In the genomic region with DNA sequence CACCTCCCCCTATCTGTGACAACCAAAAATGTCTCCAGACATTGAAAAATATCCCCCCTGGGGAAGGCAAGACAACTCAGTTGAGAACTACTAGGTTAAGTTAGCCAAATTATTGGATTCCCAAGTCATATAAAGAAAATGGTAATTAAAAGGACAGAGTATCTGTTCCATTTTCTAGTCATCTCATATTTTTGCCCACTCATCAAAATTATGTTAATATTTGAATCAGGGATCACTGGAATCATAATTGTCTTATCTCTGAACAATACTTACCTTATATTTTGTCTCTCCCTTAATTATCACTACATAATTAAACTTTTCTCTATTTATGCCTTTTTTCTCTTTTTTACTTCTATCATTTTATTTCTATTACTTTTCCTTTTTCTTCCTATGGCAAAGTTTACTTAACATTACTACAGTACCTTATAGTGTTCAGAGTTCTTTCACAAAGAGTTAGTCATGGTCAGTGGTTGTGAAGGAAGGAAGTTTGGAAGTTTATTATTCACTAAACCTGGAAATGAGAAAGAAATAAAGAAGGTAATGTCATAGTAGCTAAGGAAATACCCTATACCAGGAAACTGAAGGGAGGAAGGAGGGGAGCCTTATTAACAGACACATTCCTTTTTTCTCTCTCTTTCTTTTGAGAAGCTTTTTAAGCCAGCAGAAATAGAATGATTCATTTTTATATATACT, we compare ENCODE assay signal across 30 cellular contexts.
DNase-seq lines count a peak whose midpoint lies in the region; ATAC-seq and TF ChIP-seq lines count a peak whose summit lies in the region.
"Had no signal": no experiment of that assay in that cellular context is flagged by ENCODE, and none has a peak within 500 bp of the region (broad histone marks: within the 10 kb centered on the region; RNA-seq: fewer than 3 reads in every experiment).

No MANE protein-coding gene starts in this region.

- no peaks in the 10 kb centered on the region for H3K9me1 ChIP-seq in IMR-90 (ENCODE audit: insufficient read depth, low read length)

- no peak overlapping the region for H3K14ac ChIP-seq in IMR-90 (replicated peaks; ENCODE audit: low read depth, low read length)
- H3K14ac ChIP-seq in mesenchymal stem cell (ENCODE audit: low read length in 2 of 2) = no peak overlapping the region

- H3K56ac ChIP-seq in IMR-90 (ENCODE audit: extremely low read depth, insufficient read depth, low read length) = no peak overlapping the region

- H2AFZ ChIP-seq in IMR-90 (replicated peaks; ENCODE audit: low read length, poor library complexity) (no peak overlapping the region), mesenchymal stem cell (ENCODE audit: low read depth, low read length) (no peak overlapping the region)

- no peak for DNase-seq in IMR-90
- no peak for DNase-seq in chondrocyte (ENCODE audit: low spot score)
- DNase-seq in mesenchymal stem cell = no peak
- DNase-seq in uterus = no peak
- no peak for DNase-seq in effector CD4-positive, alpha-beta T cell
- no peak for DNase-seq in NCI-H1694 treated with DMSO at 0.1 percent for 48 hours (lab: John Stamatoyannopoulos, UW)
- DNase-seq in activated CD4-positive, CD25-positive, alpha-beta regulatory T cell treated with anti-CD3 and anti-CD28 coated beads, Interleukin-2, amount 50 U/mL, for 72 hours = no peak
- DNase-seq: activated CD4-positive, alpha-beta T cell treated with anti-CD3 and anti-CD28 coated beads for 36 hours; activated T-cell treated with anti-CD3 and anti-CD28 coated beads for 4 hours; anterior cingulate cortex; C1 segment of cervical spinal cord; COR-L47; cortex of kidney; DMS79; endodermal cell; glutamatergic neuron; HCEC 1CT; MG63; NCI-H1417 treated with DMSO at 0.1 percent for 48 hours; NK-92 treated with Interleukin-12 subunit alpha and Interleukin-12 subunit beta, amount 100 ng/mL, for 24 hours; psoas muscle; SHP77 treated with DMSO at 0.1 percent for 48 hours; stimulated activated CD8-positive, alpha-beta memory T cell treated with anti-CD3 and anti-CD28 coated beads, Interleukin-4, amount 100 ng/mL, for 48 hours; stomach had no signal

- no peak overlapping the region for H3K18ac ChIP-seq in IMR-90 (ENCODE audit: low read depth, low read length)
- no peak overlapping the region for H3K18ac ChIP-seq in mesenchymal stem cell (ENCODE audit: low read depth in 1 of 2, low read length in 2 of 2)

- no peak overlapping the region for H3K4ac ChIP-seq in IMR-90 (ENCODE audit: low read depth, low read length)
- no peak overlapping the region for H3K4ac ChIP-seq in mesenchymal stem cell (ENCODE audit: low read depth in 1 of 2, low read length in 2 of 2)

- H2BK20ac ChIP-seq in IMR-90 (ENCODE audit: low read depth, low read length) = no peak overlapping the region

- H2AK5ac ChIP-seq in IMR-90 (ENCODE audit: low read depth, low read length) (no peak overlapping the region), mesenchymal stem cell (ENCODE audit: low read length, severe bottlenecking) (no peak overlapping the region)

- H3K27me3 ChIP-seq in IMR-90 (ENCODE audit: control insufficient read depth, insufficient read depth, low read length) = no peaks in the 10 kb centered on the region
- H3K27me3 ChIP-seq in mesenchymal stem cell (ENCODE audit: control insufficient read depth in 1 of 2, insufficient read depth in 1 of 2, low read length in 2 of 2) = no peaks in the 10 kb centered on the region
- H3K27me3 ChIP-seq in uterus = no peaks in the 10 kb centered on the region
- H3K27me3 ChIP-seq: cardiac muscle cell, MG63, stomach, tibial nerve had no signal

- POLR2A ChIA-PET in IMR-90 (lab: Charles Lee; ENCODE audit: unreplicated experiment) = no interaction called here

- TF ChIP-seq RAD21 in IMR-90 (IDR thresholded peaks at IDR 0.05; ENCODE audit: low read length) = no peak

- no peak overlapping the region for H4K5ac ChIP-seq in IMR-90 (ENCODE audit: low read depth, low read length)

- no peak overlapping the region for H2BK15ac ChIP-seq in IMR-90 (ENCODE audit: low read depth, low read length)
- H2BK15ac ChIP-seq in mesenchymal stem cell (ENCODE audit: low read depth, poor library complexity, severe bottlenecking) = no peak overlapping the region

- H3K4me1 ChIP-seq in IMR-90 (ENCODE audit: control insufficient read depth, insufficient read depth, low read length) = peaks cover 6% of the 10 kb centered on the region
- no peaks in the 10 kb centered on the region for H3K4me1 ChIP-seq in mesenchymal stem cell (ENCODE audit: control insufficient read depth, insufficient read depth, low read depth, low read length)
- H3K4me1 ChIP-seq in uterus = no peaks in the 10 kb centered on the region
- H3K4me1 ChIP-seq: psoas muscle had no signal

- H3K9me3 ChIP-seq in IMR-90 (ENCODE audit: control insufficient read depth, insufficient read depth, low read length) = no peaks in the 10 kb centered on the region
- H3K9me3 ChIP-seq in mesenchymal stem cell (ENCODE audit: control insufficient read depth, low read length) = no peaks in the 10 kb centered on the region
- no peaks in the 10 kb centered on the region for H3K9me3 ChIP-seq in uterus
- H3K9me3 ChIP-seq: MG63 had no signal

- no peaks in the 10 kb centered on the region for H3K27me3 Mint-ChIP-seq in chondrocyte (ENCODE audit: low read depth)
- H3K27me3 Mint-ChIP-seq: activated CD4-positive, alpha-beta T cell treated with anti-CD3 and anti-CD28 coated beads for 36 hours had no signal

- no peak overlapping the region for H2AK9ac ChIP-seq in IMR-90 (replicated peaks; ENCODE audit: low read depth, low read length, poor library complexity)

- H3K4me2 ChIP-seq in IMR-90 (ENCODE audit: low read depth, low read length) = no peak overlapping the region
- H3K4me2 ChIP-seq in mesenchymal stem cell (ENCODE audit: low read length, poor library complexity, severe bottlenecking) = no peak overlapping the region

- H2BK12ac ChIP-seq in mesenchymal stem cell (ENCODE audit: low read length in 2 of 2) = no peak overlapping the region

- CTCF ChIA-PET in IMR-90 (lab: Yijun Ruan, JAX) = no interaction called here

- dilution Hi-C loops in IMR-90 (cut with HindIII; ENCODE audit: low sequenced_read_pairs, unreplicated experiment) = no loop called here

- no peak overlapping the region for H2BK120ac ChIP-seq in IMR-90 (ENCODE audit: low read depth, low read length)
- no peak overlapping the region for H2BK120ac ChIP-seq in mesenchymal stem cell (ENCODE audit: low read depth, low read length)

- no peak overlapping the region for H2BK5ac ChIP-seq in IMR-90 (ENCODE audit: low read depth, low read length, poor library complexity, severe bottlenecking)
- H2BK5ac ChIP-seq in mesenchymal stem cell (ENCODE audit: low read depth, low read length, poor library complexity, severe bottlenecking) = no peak overlapping the region

- ATAC-seq in IMR-90 (ENCODE audit: low read depth) = no peak
- ATAC-seq: activated CD4-positive, alpha-beta T cell treated with anti-CD3 and anti-CD28 coated beads for 36 hours; activated naive CD4-positive, alpha-beta T cell treated with anti-CD3 and anti-CD28 coated beads, Interleukin-2, amount 50 U/mL, for 72 hours; Panc1; psoas muscle had no signal

- intact Hi-C loops in IMR-90 (cut with micrococcal nuclease) (no loop called here), uterus (cut with DNase I; ENCODE audit: low total_unique reads) (no loop called here)

- H3K9ac ChIP-seq in IMR-90 (ENCODE audit: low read depth, low read length) (no peak overlapping the region), mesenchymal stem cell (ENCODE audit: low read length) (no peak overlapping the region)

- peaks cover 13% of the 10 kb centered on the region for H3K9me3 Mint-ChIP-seq in chondrocyte (ENCODE audit: low read depth)
- H3K9me3 Mint-ChIP-seq: T-helper 2 cell treated with Interferon-gamma antibody and Interleukin-4, amounts not matched to agents 5 μg/mL and 100 μg/mL, for 36 hours had no signal

- peak overlapping the region; percentile 17 for H3K4me3 Mint-ChIP-seq in chondrocyte (ENCODE audit: unreplicated experiment)
- H3K4me3 Mint-ChIP-seq: activated CD4-positive, alpha-beta T cell treated with anti-CD3 and anti-CD28 coated beads for 36 hours; endodermal cell; T-helper 2 cell treated with Interferon-gamma antibody and Interleukin-4, amounts not matched to agents 5 μg/mL and 100 μg/mL, for 36 hours had no signal

- peaks cover 7% of the 10 kb centered on the region for H3K36me3 Mint-ChIP-seq in chondrocyte (ENCODE audit: low read depth)
- H3K36me3 Mint-ChIP-seq: activated naive CD4-positive, alpha-beta T cell treated with anti-CD3 and anti-CD28 coated beads, Interleukin-2, amount 50 U/mL, for 72 hours had no signal

- no peak overlapping the region for H3K4me3 ChIP-seq in IMR-90 (ENCODE audit: insufficient read depth, low read depth, low read length)
- no peak overlapping the region for H3K4me3 ChIP-seq in mesenchymal stem cell (ENCODE audit: insufficient read depth in 1 of 2, low read depth in 1 of 2, low read length in 2 of 2)
- no peak overlapping the region for H3K4me3 ChIP-seq in uterus
- H3K4me3 ChIP-seq: cardiac muscle cell, MG63, psoas muscle, skin epidermis, stomach, tibial nerve had no signal

- H4K91ac ChIP-seq in IMR-90 (ENCODE audit: insufficient read depth, low read depth, low read length) (no peak overlapping the region), mesenchymal stem cell (ENCODE audit: low read length) (no peak overlapping the region)

- H3K79me1 ChIP-seq in IMR-90 (ENCODE audit: low read depth in 1 of 2, low read length in 2 of 2) (no peaks in the 10 kb centered on the region), mesenchymal stem cell (replicated peaks; ENCODE audit: low read length, poor library complexity, severe bottlenecking) (no peaks in the 10 kb centered on the region)

- in situ Hi-C loops in IMR-90 (cut with MboI; ENCODE audit: low sequenced_read_pairs) = no loop called here

- TF ChIP-seq POLR2A in IMR-90 (IDR thresholded peaks at IDR 0.05; ENCODE audit: low read depth, low read length) (no peak), uterus (IDR thresholded peaks at IDR 0.05) (no peak)

- no peaks in the 10 kb centered on the region for H3K36me3 ChIP-seq in IMR-90 (ENCODE audit: control insufficient read depth, insufficient read depth, low read length)
- H3K36me3 ChIP-seq in mesenchymal stem cell (ENCODE audit: control insufficient read depth in 1 of 2, insufficient read depth in 2 of 2, low read depth in 1 of 2, low read length in 2 of 2) = no peaks in the 10 kb centered on the region
- no peaks in the 10 kb centered on the region for H3K36me3 ChIP-seq in uterus
- H3K36me3 ChIP-seq: cardiac muscle cell, MG63, stomach, tibial nerve had no signal

- H3K27ac ChIP-seq in IMR-90 (ENCODE audit: insufficient read depth, low read length) (no peak overlapping the region), mesenchymal stem cell (ENCODE audit: low read length, poor library complexity, severe bottlenecking) (peak overlapping the region; percentile 93), uterus (peak overlapping the region; percentile 67 to 76)
- H3K27ac ChIP-seq: cardiac muscle cell, psoas muscle, stomach had no signal

- H3K23ac ChIP-seq in IMR-90 (ENCODE audit: low read depth, low read length) (no peak overlapping the region), mesenchymal stem cell (ENCODE audit: low read length in 2 of 2) (no peak overlapping the region)

- TF ChIP-seq CTCF in IMR-90 (conservative IDR thresholded peaks at IDR 0.05; ENCODE audit: low read depth, low read length) (no peak), chondrocyte (IDR thresholded peaks at IDR 0.05) (peak; percentile 47), uterus (IDR thresholded peaks at IDR 0.05) (no peak)

- H4K8ac ChIP-seq in IMR-90 (ENCODE audit: low read depth in 2 of 2, low read length in 2 of 2) (no peak overlapping the region), mesenchymal stem cell (ENCODE audit: low read length) (no peak overlapping the region)

- H4K20me1 ChIP-seq in IMR-90 (ENCODE audit: insufficient read depth, low read length) = no peaks in the 10 kb centered on the region

- H3K4me1 Mint-ChIP-seq in chondrocyte (ENCODE audit: low read depth) = peaks cover 61% of the 10 kb centered on the region
- H3K4me1 Mint-ChIP-seq: activated CD4-positive, alpha-beta T cell treated with anti-CD3 and anti-CD28 coated beads for 36 hours; endodermal cell had no signal

- BruUV-seq in IMR-90 (replicated peaks; lab: Mats Ljungman, UMichigan) = no TSS peak

- H3K27ac Mint-ChIP-seq in chondrocyte (ENCODE audit: unreplicated experiment) = peak overlapping the region; percentile 95
- H3K27ac Mint-ChIP-seq: activated CD4-positive, alpha-beta T cell treated with anti-CD3 and anti-CD28 coated beads for 36 hours; activated naive CD4-positive, alpha-beta T cell treated with anti-CD3 and anti-CD28 coated beads, Interleukin-2, amount 50 U/mL, for 72 hours; endodermal cell; T-helper 2 cell treated with Interferon-gamma antibody and Interleukin-4, amounts not matched to agents 5 μg/mL and 100 μg/mL, for 36 hours had no signal
